ENCODE assay signal across 12 cellular contexts in the genomic region with DNA sequence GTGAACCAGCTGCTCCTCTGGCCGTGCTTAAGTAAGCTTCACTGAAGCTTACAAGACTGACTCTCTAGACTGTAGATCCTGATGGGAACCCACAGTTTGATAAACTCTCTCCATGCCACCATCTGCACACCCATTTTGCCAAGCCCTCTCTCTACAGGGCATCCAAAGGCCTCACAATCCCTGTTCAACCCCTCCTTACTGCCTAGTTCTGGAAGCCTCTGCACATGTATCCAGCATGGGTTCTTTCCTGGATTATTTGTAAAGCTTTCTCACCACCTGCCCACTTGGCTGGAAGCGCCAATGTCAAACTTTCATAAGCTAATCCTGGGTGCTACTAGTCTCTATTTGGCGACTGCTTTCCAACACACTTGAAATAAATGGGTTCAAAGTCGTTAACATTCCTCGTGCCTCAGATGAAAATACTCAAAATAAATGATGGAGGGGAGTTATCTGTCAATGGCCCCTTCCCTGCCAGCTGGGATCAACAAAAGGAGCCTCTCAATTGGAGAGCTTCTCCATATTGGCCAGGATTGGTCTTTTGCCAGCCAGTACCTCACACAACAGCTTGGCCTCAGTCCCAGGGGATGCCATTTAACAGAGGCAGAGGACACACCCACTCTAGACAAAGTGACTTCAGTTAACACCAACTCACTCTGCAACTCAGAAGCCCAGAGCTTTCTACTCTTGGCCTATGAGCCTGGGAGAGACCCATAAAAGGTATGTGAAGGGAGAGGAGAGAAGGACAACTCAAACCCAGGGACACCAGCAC. TPM values are rescaled to one million over a fixed set of nuclear protein-coding genes. Genes with fewer than 3 reads are reported as not detected.
DNase-seq lines count a peak whose midpoint lies in the region; ATAC-seq and TF ChIP-seq lines count a peak whose summit lies in the region.
"Had no signal": no experiment of that assay in that cellular context is flagged by ENCODE, and none has a peak within 500 bp of the region (broad histone marks: within the 10 kb centered on the region; RNA-seq: fewer than 3 reads in every experiment).

No MANE protein-coding gene starts in this region.

- H3T11ph ChIP-seq in H9 (ENCODE audit: low read length): no peak overlapping the region

- H3K27me3 ChIP-seq in MM.1S (replicated peaks; ENCODE audit: insufficient read depth, low read length) (no peaks in the 10 kb centered on the region), right cardiac atrium (ENCODE audit: control insufficient read depth, insufficient read depth) (no peaks in the 10 kb centered on the region), H9 (ENCODE audit: insufficient read depth, low read length) (no peaks in the 10 kb centered on the region)

- TF ChIP-seq CTCF in MM.1S (IDR thresholded peaks at IDR 0.05; ENCODE audit: low read length) (no peak), H9 (conservative IDR thresholded peaks at IDR 0.05) (no peak)

- no peak overlapping the region for H3K4ac ChIP-seq in H9 (ENCODE audit: low read depth, low read length)

- H3K9me3 ChIP-seq in MM.1S (replicated peaks; ENCODE audit: insufficient read depth, low read length): no peaks in the 10 kb centered on the region
- no peaks in the 10 kb centered on the region for H3K9me3 ChIP-seq in right cardiac atrium (ENCODE audit: control insufficient read depth, low read length)
- no peaks in the 10 kb centered on the region for H3K9me3 ChIP-seq in H9 (ENCODE audit: control insufficient read depth, low read depth, low read length)

- H3K4me1 ChIP-seq in MM.1S (ENCODE audit: low read length) (peaks cover 15% of the 10 kb centered on the region), right cardiac atrium (ENCODE audit: control insufficient read depth, insufficient read depth, low read length) (peaks cover 9% of the 10 kb centered on the region), H9 (ENCODE audit: insufficient read depth, low read length) (no peaks in the 10 kb centered on the region; the same call in 1 of the 2 replicates)

- H3K4me3 ChIP-seq in MM.1S (ENCODE audit: low read length) (no peak overlapping the region), right cardiac atrium (ENCODE audit: low read length) (no peak overlapping the region)

- no peaks in the 10 kb centered on the region for H3F3A ChIP-seq in MM.1S (ENCODE audit: insufficient read depth, low read length)

- H4K20me1 ChIP-seq in MM.1S (ENCODE audit: insufficient read depth, low read length): no peaks in the 10 kb centered on the region
- no peaks in the 10 kb centered on the region for H4K20me1 ChIP-seq in H9 (ENCODE audit: control insufficient read depth, insufficient read depth, insufficient read length)

- no peak overlapping the region for H4K91ac ChIP-seq in H9 (ENCODE audit: insufficient read length, low read depth, low read length)

- H3K4me1 Mint-ChIP-seq in activated T-cell treated with anti-CD3 and anti-CD28 coated beads, Interleukin-2, amount 50 U/mL, for 24 hours (ENCODE audit: low read depth): peaks cover 61% of the 10 kb centered on the region
- peaks cover 21 to 29% of the 10 kb centered on the region in 2 experiments for H3K4me1 Mint-ChIP-seq in H9
- H3K4me1 Mint-ChIP-seq: neural crest cell had no signal

- H4K5ac ChIP-seq in H9 (ENCODE audit: insufficient read length, low read depth, low read length): no peak overlapping the region

- DNase-seq in COLO829 (ENCODE audit: low spot score) (peak; percentile 53), MM.1S (no peak), RPMI8226 (peak; percentile 69), right cardiac atrium (peak in 1 of 3 donors; percentile 69), epidermal melanocyte (ENCODE audit: insufficient read length, low spot score) (no peak), H9 (no peak)
- no peak for DNase-seq in stimulated activated naive CD4-positive, alpha-beta T cell (lab: John Stamatoyannopoulos, UW)
- no peak for DNase-seq in activated T-cell treated with anti-CD3 and anti-CD28 coated beads, Interleukin-2, amount 50 U/mL, for 24 hours
- DNase-seq: activated naive CD8-positive, alpha-beta T cell treated with anti-CD3 and anti-CD28 coated beads, Interleukin-2, amount 50 U/mL, for 24 hours; GDM1 had no signal

- H4K8ac ChIP-seq in H9 (replicated peaks; ENCODE audit: insufficient read length, low read depth, low read length): no peak overlapping the region

- no peak overlapping the region for H2BK15ac ChIP-seq in H9 (ENCODE audit: low read depth, low read length)

- H2BK20ac ChIP-seq in H9 (ENCODE audit: low read depth, low read length, poor library complexity, severe bottlenecking): no peak overlapping the region

- H3K18ac ChIP-seq in H9 (ENCODE audit: insufficient read length, low read depth, low read length): no peak overlapping the region

- no peak overlapping the region for H2BK120ac ChIP-seq in H9 (ENCODE audit: low read depth, low read length, poor library complexity, severe bottlenecking)

- H2AK5ac ChIP-seq in H9 (ENCODE audit: insufficient read length, low read length): no peak overlapping the region

- H3K14ac ChIP-seq in H9 (ENCODE audit: insufficient read depth, low read length): no peak overlapping the region

- intact Hi-C loops in right cardiac atrium (cut with DNase I): no loop called here

- no peaks in the 10 kb centered on the region for H3K79me1 ChIP-seq in H9 (ENCODE audit: insufficient read depth, low read depth, low read length, poor library complexity, severe bottlenecking)

- ATAC-seq in right cardiac atrium: peak; percentile 30 to 52
- ATAC-seq: activated naive CD8-positive, alpha-beta T cell treated with anti-CD3 and anti-CD28 coated beads, Interleukin-2, amount 50 U/mL, for 24 hours; HepG2 had no signal

- no peaks in the 10 kb centered on the region for H3K36me3 ChIP-seq in MM.1S (replicated peaks; ENCODE audit: insufficient read depth, low read length)

- H3K9ac ChIP-seq in MM.1S (ENCODE audit: low read length): no peak overlapping the region
- no peak overlapping the region for H3K9ac ChIP-seq in H9 (ENCODE audit: extremely low read depth, insufficient read length, low read length)

- WGBS in right cardiac atrium: 71% methylated on average over 5 of the region's 5 CpGs
- WGBS in H9 (ENCODE audit: extremely low coverage, insufficient read length, low lambda C conversion rate): no CpG with 5 or more reads among the region's 5 CpGs

- H2AFZ ChIP-seq in MM.1S (ENCODE audit: low read length) (no peak overlapping the region), H9 (ENCODE audit: low read length) (no peak overlapping the region)

- no peak overlapping the region for H2BK12ac ChIP-seq in H9 (ENCODE audit: insufficient read length, low read depth, low read length)

- no peak overlapping the region for H3K4me3 Mint-ChIP-seq in activated T-cell treated with anti-CD3 and anti-CD28 coated beads, Interleukin-2, amount 50 U/mL, for 24 hours
- H3K4me3 Mint-ChIP-seq in H9: no peak overlapping the region; a peak in 1 of 5 replicates
- H3K4me3 Mint-ChIP-seq: activated naive CD8-positive, alpha-beta T cell treated with anti-CD3 and anti-CD28 coated beads, Interleukin-2, amount 50 U/mL, for 24 hours; neural crest cell had no signal

- no peaks in the 10 kb centered on the region for H3K36me3 Mint-ChIP-seq in activated T-cell treated with anti-CD3 and anti-CD28 coated beads, Interleukin-2, amount 50 U/mL, for 24 hours (ENCODE audit: low read depth)
- no peaks in the 10 kb centered on the region for H3K36me3 Mint-ChIP-seq in H9 (ENCODE audit: insufficient read depth in 1 of 3, low read depth in 3 of 3)

- H3K79me2 ChIP-seq in MM.1S (ENCODE audit: low read length) (no peaks in the 10 kb centered on the region), H9 (ENCODE audit: insufficient read depth, low read length) (no peaks in the 10 kb centered on the region)

- H3K27ac ChIP-seq in MM.1S (ENCODE audit: low read length) (peak overlapping the region; percentile 24; the same call in 1 of the 2 replicates), right cardiac atrium (ENCODE audit: low read length) (peak overlapping the region; percentile 34), H9 (ENCODE audit: insufficient read length, low read depth, low read length) (no peak overlapping the region)

- no peaks in the 10 kb centered on the region for H3K27me3 Mint-ChIP-seq in activated T-cell treated with anti-CD3 and anti-CD28 coated beads, Interleukin-2, amount 50 U/mL, for 24 hours
- no peaks in the 10 kb centered on the region for H3K27me3 Mint-ChIP-seq in H9 (ENCODE audit: low read depth)
- H3K27me3 Mint-ChIP-seq: activated naive CD8-positive, alpha-beta T cell treated with anti-CD3 and anti-CD28 coated beads, Interleukin-2, amount 50 U/mL, for 24 hours had no signal

- no peak overlapping the region for H3K4me2 ChIP-seq in MM.1S (ENCODE audit: low read depth, low read length)
- no peak overlapping the region for H3K4me2 ChIP-seq in H9 (ENCODE audit: insufficient read depth, insufficient read length, low read length)

- no peaks in the 10 kb centered on the region for H3K9me3 Mint-ChIP-seq in activated T-cell treated with anti-CD3 and anti-CD28 coated beads, Interleukin-2, amount 50 U/mL, for 24 hours
- no peaks in the 10 kb centered on the region for H3K9me3 Mint-ChIP-seq in H9
- H3K9me3 Mint-ChIP-seq: activated naive CD8-positive, alpha-beta T cell treated with anti-CD3 and anti-CD28 coated beads, Interleukin-2, amount 50 U/mL, for 24 hours had no signal

- no peaks in the 10 kb centered on the region for H3K23me2 ChIP-seq in H9 (ENCODE audit: insufficient read length, low read depth, low read length, poor library complexity, severe bottlenecking)

- no peaks in the 10 kb centered on the region for H3K9me2 ChIP-seq in MM.1S (replicated peaks; ENCODE audit: insufficient read depth, low read length)

- H3K27ac Mint-ChIP-seq in activated T-cell treated with anti-CD3 and anti-CD28 coated beads, Interleukin-2, amount 50 U/mL, for 24 hours: no peak overlapping the region
- no peak overlapping the region for H3K27ac Mint-ChIP-seq in H9
- H3K27ac Mint-ChIP-seq: activated naive CD8-positive, alpha-beta T cell treated with anti-CD3 and anti-CD28 coated beads, Interleukin-2, amount 50 U/mL, for 24 hours had no signal

- H2BK5ac ChIP-seq in H9 (ENCODE audit: insufficient read length, low read length): no peak overlapping the region

- no peak overlapping the region for H3K23ac ChIP-seq in H9 (ENCODE audit: insufficient read length, low read depth, low read length)

- no peak overlapping the region for H3K56ac ChIP-seq in H9 (ENCODE audit: insufficient read length, low read depth, low read length)

RNA-seq across cellular contexts. Expression of a gene that starts 48.1 kb away (rescaled TPM):
- total RNA-seq in right cardiac atrium: 10 to 100 TPM; 13.6 to 26.6 (median 15.7) TPM
- 12.9 TPM for polyA plus RNA-seq in right cardiac atrium
- total RNA-seq in H9 (2021): 5.5 and 6.8 TPM in 2 replicates

Comparison
In these comparisons a context has a peak if more than half of its experiments do, and no peak if none do; other contexts are left out.
1. DNase-seq: peak in COLO829 (single experiment) and RPMI8226 (single experiment); none in MM.1S (single experiment), stimulated activated naive CD4-positive, alpha-beta T cell (0 of 6), activated T-cell treated with anti-CD3 and anti-CD28 coated beads, Interleukin-2, amount 50 U/mL, for 24 hours (single experiment), epidermal melanocyte (single experiment) and H9 (single experiment).